Comparison of ENCODE assay signal across 12 cellular contexts in genomic region chr13:103282571-103283450, GRCh38.
A peak's percentile ranks its signal among the peaks of the same experiment; 100 is the strongest.
DNase-seq lines count a peak whose midpoint lies in the region; ATAC-seq and TF ChIP-seq lines count a peak whose summit lies in the region.
"Had no signal": no experiment of that assay in that cellular context is flagged by ENCODE, and none has a peak within 500 bp of the region (broad histone marks: within the 10 kb centered on the region; RNA-seq: fewer than 3 reads in every experiment).

No MANE protein-coding gene starts in this region.

- H3K9me3 Mint-ChIP-seq in chondrocyte (ENCODE audit: low read depth) = no peaks in the 10 kb centered on the region
- no peaks in the 10 kb centered on the region for H3K9me3 Mint-ChIP-seq in activated CD4-positive, alpha-beta memory T cell treated with anti-CD3 and anti-CD28 coated beads, Interleukin-2, amount 10 ng/mL, durations not matched to agents 7 days and 5 days

- peak overlapping the region; percentile 94 for H3K27ac Mint-ChIP-seq in chondrocyte (ENCODE audit: unreplicated experiment)
- H3K27ac Mint-ChIP-seq in activated CD4-positive, alpha-beta memory T cell treated with anti-CD3 and anti-CD28 coated beads, Interleukin-2, amount 10 ng/mL, durations not matched to agents 7 days and 5 days = no peak overlapping the region
- H3K27ac Mint-ChIP-seq: activated CD8-positive, alpha-beta T cell treated with anti-CD3 and anti-CD28 coated beads for 36 hours had no signal

- H3K36me3 Mint-ChIP-seq in chondrocyte (ENCODE audit: low read depth) = no peaks in the 10 kb centered on the region
- H3K36me3 Mint-ChIP-seq in activated CD4-positive, alpha-beta memory T cell treated with anti-CD3 and anti-CD28 coated beads, Interleukin-2, amount 10 ng/mL, durations not matched to agents 7 days and 5 days (ENCODE audit: low read depth) = no peaks in the 10 kb centered on the region

- H3K4me1 Mint-ChIP-seq in chondrocyte (ENCODE audit: low read depth) = peaks cover 28% of the 10 kb centered on the region
- H3K4me1 Mint-ChIP-seq in activated CD4-positive, alpha-beta memory T cell treated with anti-CD3 and anti-CD28 coated beads, Interleukin-2, amount 10 ng/mL, durations not matched to agents 7 days and 5 days = no peaks in the 10 kb centered on the region

- no peak overlapping the region for H3K27ac ChIP-seq in caudate nucleus (ENCODE audit: low read depth, low read length)

- DNase-seq in chondrocyte (ENCODE audit: low spot score) (no peak), omental fat pad (ENCODE audit: low spot score) (no peak), GM19240 (ENCODE audit: insufficient read length, low spot score) (no peak), caudate nucleus (lab: John Stamatoyannopoulos, UW) (no peak)
- DNase-seq in activated CD4-positive, alpha-beta memory T cell treated with anti-CD3 and anti-CD28 coated beads, Interleukin-2, amount 10 ng/mL, durations not matched to agents 7 days and 5 days = no peak
- DNase-seq in activated naive CD4-positive, alpha-beta T cell treated with anti-CD3 and anti-CD28 coated beads, Interleukin-2, amount 50 U/mL, for 16 hours = no peak
- DNase-seq: activated CD8-positive, alpha-beta T cell treated with anti-CD3 and anti-CD28 coated beads for 36 hours; DMS79; effector CD4-positive, alpha-beta T cell had no signal

- peak overlapping the region; percentile 50 for H3K4me3 Mint-ChIP-seq in chondrocyte (ENCODE audit: unreplicated experiment)
- no peak overlapping the region for H3K4me3 Mint-ChIP-seq in activated CD4-positive, alpha-beta memory T cell treated with anti-CD3 and anti-CD28 coated beads, Interleukin-2, amount 10 ng/mL, durations not matched to agents 7 days and 5 days
- H3K4me3 Mint-ChIP-seq: activated CD8-positive, alpha-beta T cell treated with anti-CD3 and anti-CD28 coated beads for 36 hours had no signal

- no peak for TF ChIP-seq CTCF in chondrocyte (IDR thresholded peaks at IDR 0.05)
- TF ChIP-seq CTCF in omental fat pad (IDR thresholded peaks at IDR 0.05) = no peak

- CTCF ChIA-PET in activated CD4-positive, alpha-beta memory T cell treated with anti-CD3 and anti-CD28 coated beads, Interleukin-2, amount 10 ng/mL, durations not matched to agents 7 days and 5 days (lab: Charles Lee) = no interaction called here

- POLR2A ChIA-PET in activated CD4-positive, alpha-beta memory T cell treated with anti-CD3 and anti-CD28 coated beads, Interleukin-2, amount 10 ng/mL, durations not matched to agents 7 days and 5 days (lab: Charles Lee) = no interaction called here

- H3K27me3 Mint-ChIP-seq in chondrocyte (ENCODE audit: low read depth) = no peaks in the 10 kb centered on the region
- H3K27me3 Mint-ChIP-seq in activated CD4-positive, alpha-beta memory T cell treated with anti-CD3 and anti-CD28 coated beads, Interleukin-2, amount 10 ng/mL, durations not matched to agents 7 days and 5 days = no peaks in the 10 kb centered on the region

- ATAC-seq in GM18517 (IDR thresholded peaks at IDR 0.05; ENCODE audit: unreplicated experiment) (peak; percentile 37), HG03432 (IDR thresholded peaks at IDR 0.05; ENCODE audit: unreplicated experiment) (peak; percentile 49), omental fat pad (ENCODE audit: low FRiP score) (peak; percentile 93)
- ATAC-seq: activated CD8-positive, alpha-beta T cell treated with anti-CD3 and anti-CD28 coated beads for 36 hours; K562 had no signal

Comparison
In these comparisons a context has a peak if more than half of its experiments do, and no peak if none do; other contexts are left out.
1. ATAC-seq: peak in every context shown above with its lines; median percentile 93 in omental fat pad; 49 in HG03432; 37 in GM18517.